In genomic region chrX:13007519-13008188, GRCh38 we compare ENCODE assay signal across 1 cellular context.
TF ChIP-seq lines count a peak whose summit lies in the region.

No MANE protein-coding gene starts in this region.

TF ChIP-seq in A549, 52 proteins besides CTCF, POLR2A, EP300 and RAD21 (continued from another document):
- TF ChIP-seq MYC (IDR thresholded peaks at IDR 0.05; ENCODE audit: borderline replicate concordance, low read length) = no peak
- no peak for TF ChIP-seq CBX2 (IDR thresholded peaks at IDR 0.05; ENCODE audit: borderline replicate concordance, low read depth)
- TF ChIP-seq HMGXB4 (CRISPR knock-in tag; IDR thresholded peaks at IDR 0.05; ENCODE audit: borderline replicate concordance) = no peak
- no peak for TF ChIP-seq RARB (CRISPR knock-in tag; IDR thresholded peaks at IDR 0.05)
- TF ChIP-seq E2F6 (IDR thresholded peaks at IDR 0.05; ENCODE audit: borderline replicate concordance, low read depth) = no peak
- no peak for TF ChIP-seq GATA3 (IDR thresholded peaks at IDR 0.05; ENCODE audit: borderline replicate concordance)
- TF ChIP-seq PBX3 (IDR thresholded peaks at IDR 0.05) = no peak
- TF ChIP-seq FOSL2 (IDR thresholded peaks at IDR 0.05) = no peak
- TF ChIP-seq FOSL2 (CRISPR knock-in tag; IDR thresholded peaks at IDR 0.05) = 0 out of 2 replicates have a peak, but pooled peaks have one; percentile 3
- 0 out of 4 replicates have a peak, but pooled peaks of 1 of the 2 experiments have one; percentile 24 for TF ChIP-seq CEBPB (IDR thresholded peaks at IDR 0.05)
